ENCODE assay signal across 11 cellular contexts in the genomic region with DNA sequence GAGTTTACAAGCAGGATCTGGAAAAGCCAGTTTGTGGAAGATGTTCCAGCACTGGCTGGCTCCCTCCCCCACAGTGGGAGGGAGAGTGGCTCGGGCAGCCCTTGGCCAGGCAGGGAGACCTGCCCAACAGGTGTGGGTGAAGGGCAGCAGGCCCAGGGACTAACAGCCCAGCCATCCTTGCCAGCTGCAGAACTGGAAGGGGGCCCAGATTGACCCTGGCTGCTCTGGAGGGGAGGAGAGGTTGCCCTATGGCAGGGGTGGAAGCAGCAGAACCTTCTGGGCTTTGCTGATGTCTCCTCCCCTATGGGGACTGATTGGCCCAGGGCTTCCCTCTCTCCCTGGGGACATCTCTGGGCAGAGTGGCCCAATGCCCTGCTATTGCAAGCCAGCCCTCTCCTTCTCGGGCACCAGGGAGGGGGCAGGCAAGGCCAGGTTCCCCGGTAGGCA. TPM values are rescaled to one million over a fixed set of nuclear protein-coding genes. Genes with fewer than 3 reads are reported as not detected.
DNase-seq lines count a peak whose midpoint lies in the region; ATAC-seq and TF ChIP-seq lines count a peak whose summit lies in the region.
"Had no signal": no experiment of that assay in that cellular context is flagged by ENCODE, and none has a peak within 500 bp of the region (broad histone marks: within the 10 kb centered on the region; RNA-seq: fewer than 3 reads in every experiment).

No MANE protein-coding gene starts in this region.

- no peaks in the 10 kb centered on the region for H3K79me2 ChIP-seq in osteoblast (ENCODE audit: insufficient read depth, low read length)

- CTCF ChIA-PET in Caco-2 (lab: Charles Lee) = interaction anchor here (0.6 kb wide), 1 partner anchor 13 kb away, joined by 3 read pairs; no protein-coding TSS in a partner anchor

- H3K27ac ChIP-seq in esophagus (ENCODE audit: low read depth in 2 of 2, low read length in 1 of 2) (peak overlapping the region; percentile 95 to 97), osteoblast (ENCODE audit: low read depth, low read length) (no peak overlapping the region)
- H3K27ac ChIP-seq: SJSA1 had no signal

- peak overlapping the region; percentile 44 for H3K4me3 Mint-ChIP-seq in Caco-2 (ENCODE audit: unreplicated experiment)
- H3K4me3 Mint-ChIP-seq: IgD-negative memory B cell had no signal

- H3K27ac Mint-ChIP-seq in Caco-2 (ENCODE audit: unreplicated experiment) = peak overlapping the region; percentile 86
- H3K27ac Mint-ChIP-seq: IgD-negative memory B cell had no signal

- no peaks in the 10 kb centered on the region for H3K9me3 Mint-ChIP-seq in Caco-2 (ENCODE audit: unreplicated experiment)
- H3K9me3 Mint-ChIP-seq: IgD-negative memory B cell had no signal

- intact Hi-C loops in Caco-2 (cut with micrococcal nuclease; ENCODE audit: unreplicated experiment) = loop anchor here (1.0 to 5.0 kb wide), 2 partner anchors 15 to 91 kb away; no protein-coding TSS in a partner anchor

- POLR2A ChIA-PET in Caco-2 (lab: Charles Lee) = interaction anchor here (0.7 kb wide), 1 partner anchor 20 kb away, joined by 3 read pairs; no protein-coding TSS in a partner anchor

- H2AFZ ChIP-seq in osteoblast (ENCODE audit: low read length) = peak overlapping the region; percentile 42

- no peak overlapping the region for H3K4me2 ChIP-seq in osteoblast (ENCODE audit: insufficient read depth, low read length)

- WGBS in esophagus, 2 donors = 36 to 47% methylated on average over 3 of the region's 3 CpGs

- H3K27me3 ChIP-seq in Caco-2 (replicated peaks; ENCODE audit: control insufficient read depth, insufficient read depth, low read length) (no peaks in the 10 kb centered on the region), esophagus (ENCODE audit: control insufficient read depth in 1 of 2, insufficient read depth in 2 of 2, low read length in 2 of 2) (no peaks in the 10 kb centered on the region), osteoblast (ENCODE audit: insufficient read depth, low read length) (peaks cover 6% of the 10 kb centered on the region)
- H3K27me3 ChIP-seq: SJSA1 had no signal

- TF ChIP-seq CTCF in Caco-2 (IDR thresholded peaks at IDR 0.05; ENCODE audit: insufficient read depth in 1 of 2, low read depth in 1 of 2, low read length in 1 of 2, severe bottlenecking in 1 of 2, unreplicated experiment in 1 of 2) (no peak), osteoblast (IDR thresholded peaks at IDR 0.05; ENCODE audit: extremely low read depth, low read depth, low read length) (no peak)

- H3K4me1 ChIP-seq in Caco-2 (peaks cover 61% of the 10 kb centered on the region), esophagus (ENCODE audit: control insufficient read depth in 2 of 2, insufficient read depth in 2 of 2, low read length in 1 of 2) (peaks cover 0 to 49% of the 10 kb centered on the region in 2 donors), osteoblast (ENCODE audit: insufficient read depth, low read length) (peaks cover 9% of the 10 kb centered on the region)
- H3K4me1 ChIP-seq: SJSA1 had no signal

- ATAC-seq in GM18858 (IDR thresholded peaks at IDR 0.05; ENCODE audit: unreplicated experiment) = no peak
- no peak for ATAC-seq in GM21423 (IDR thresholded peaks at IDR 0.05; ENCODE audit: unreplicated experiment)

- no peaks in the 10 kb centered on the region for H3K9me3 ChIP-seq in Caco-2
- H3K9me3 ChIP-seq in esophagus (ENCODE audit: control insufficient read depth in 2 of 2, insufficient read depth in 1 of 2, low read depth in 1 of 2, low read length in 1 of 2) = no peaks in the 10 kb centered on the region
- H3K9me3 ChIP-seq in osteoblast (ENCODE audit: low read depth, low read length) = no peaks in the 10 kb centered on the region
- H3K9me3 ChIP-seq: SJSA1 had no signal

- H3K27me3 Mint-ChIP-seq in Caco-2 (ENCODE audit: insufficient read depth, unreplicated experiment) = no peaks in the 10 kb centered on the region

- H3K36me3 ChIP-seq in Caco-2 (ENCODE audit: control insufficient read depth, insufficient read depth, low read length) = no peaks in the 10 kb centered on the region
- H3K36me3 ChIP-seq in esophagus (ENCODE audit: control insufficient read depth in 2 of 2, insufficient read depth in 2 of 2, low read length in 1 of 2) = no peaks in the 10 kb centered on the region
- H3K36me3 ChIP-seq in osteoblast (ENCODE audit: insufficient read depth, low read length) = no peaks in the 10 kb centered on the region
- H3K36me3 ChIP-seq: SJSA1 had no signal

- H4K20me1 ChIP-seq in osteoblast (ENCODE audit: insufficient read depth, low read length) = no peaks in the 10 kb centered on the region

- H3K4me1 Mint-ChIP-seq in Caco-2 (ENCODE audit: low read depth, unreplicated experiment) = peaks cover 72% of the 10 kb centered on the region

- no TSS peak for BruUV-seq in Caco-2 (replicated peaks; lab: Mats Ljungman, UMichigan)

- no peak overlapping the region for H3K4me3 ChIP-seq in Caco-2 (ENCODE audit: low read depth, low read length)
- no peak overlapping the region for H3K4me3 ChIP-seq in esophagus (ENCODE audit: low read depth in 1 of 2, low read length in 2 of 2)
- no peak overlapping the region for H3K4me3 ChIP-seq in osteoblast (ENCODE audit: insufficient read depth, low read length)
- H3K4me3 ChIP-seq: SJSA1 had no signal

- peak; percentile 75 to 82 for DNase-seq in Caco-2
- DNase-seq in NCI-H2196 treated with DMSO at 0.1 percent for 48 hours (lab: John Stamatoyannopoulos, UW; ENCODE audit: unreplicated experiment) = peak; percentile 95
- no peak for DNase-seq in osteoblast (ENCODE audit: insufficient read length, low spot score, missing footprints)
- DNase-seq in activated CD4-positive, alpha-beta T cell treated with anti-CD3 and anti-CD28 coated beads, Interleukin-2, amount 50 U/mL, for 48 hours = no peak
- no peak for DNase-seq in NCI-H2081 treated with DMSO at 0.1 percent for 48 hours (lab: John Stamatoyannopoulos, UW)
- DNase-seq: activated CD8-positive, alpha-beta memory T cell treated with anti-CD3 and anti-CD28 coated beads, Interleukin-2, amount 50 U/mL, for 4 hours had no signal

- peaks cover 6% of the 10 kb centered on the region for H3K36me3 Mint-ChIP-seq in Caco-2 (ENCODE audit: insufficient read depth, unreplicated experiment)
- H3K36me3 Mint-ChIP-seq: IgD-negative memory B cell had no signal

RNA-seq across cellular contexts. Expression of a gene that starts 20.5 kb away (rescaled TPM):
- total RNA-seq in Caco-2 (2022) (24.1 and 24.7 TPM in 2 replicates), osteoblast (19.4 and 26.4 TPM in 2 replicates)
- polyA plus RNA-seq in esophagus = 1 to 10 TPM; 3.5 to 9.5 TPM

Comparison
In these comparisons a context has a peak if more than half of its experiments do, and no peak if none do; other contexts are left out.
1. DNase-seq: peak in Caco-2 (2 of 2) and NCI-H2196 treated with DMSO at 0.1 percent for 48 hours (single experiment); none in osteoblast (single experiment), activated CD4-positive, alpha-beta T cell treated with anti-CD3 and anti-CD28 coated beads, Interleukin-2, amount 50 U/mL, for 48 hours (0 of 2) and NCI-H2081 treated with DMSO at 0.1 percent for 48 hours (single experiment).